In the genomic region with DNA sequence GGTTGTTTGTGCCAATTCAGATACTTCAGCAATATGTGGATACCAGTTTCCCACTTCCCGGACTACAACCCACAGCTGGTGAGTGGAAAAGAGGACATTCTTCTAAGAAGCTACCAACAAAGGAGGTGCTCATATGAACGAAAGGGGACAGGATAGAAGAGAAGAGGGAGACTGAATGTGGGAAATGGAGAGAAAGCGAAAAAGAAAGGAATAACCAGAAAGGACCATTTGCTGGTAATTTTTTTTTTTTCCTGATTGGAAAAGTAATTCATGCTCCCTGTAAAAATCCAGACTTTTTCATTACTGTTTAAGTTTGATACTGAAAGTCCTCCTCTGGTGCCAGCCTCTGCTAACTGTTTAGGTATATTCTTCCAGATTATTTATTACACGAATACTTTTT, we compare ENCODE assay signal across 12 cellular contexts. TPM values are rescaled to one million over a fixed set of nuclear protein-coding genes. Genes with fewer than 3 reads are reported as not detected.
DNase-seq lines count a peak whose midpoint lies in the region; ATAC-seq and TF ChIP-seq lines count a peak whose summit lies in the region.
"Had no signal": no experiment of that assay in that cellular context is flagged by ENCODE, and none has a peak within 500 bp of the region (broad histone marks: within the 10 kb centered on the region; RNA-seq: fewer than 3 reads in every experiment).

No MANE protein-coding gene starts in this region.

- no peaks in the 10 kb centered on the region for H3K27me3 Mint-ChIP-seq in MCF 10A (ENCODE audit: insufficient read depth, unreplicated experiment)
- H3K27me3 Mint-ChIP-seq in endodermal cell (ENCODE audit: insufficient read depth) = peaks cover 45% of the 10 kb centered on the region
- H3K27me3 Mint-ChIP-seq in stimulated activated naive CD8-positive, alpha-beta T cell treated with anti-CD3 and anti-CD28 coated beads, Interleukin-15, amount 100 ng/mL, for 72 hours = peaks cover 17% of the 10 kb centered on the region

- POLR2A ChIA-PET in MCF 10A (lab: Yijun Ruan, JAX) (no interaction called here), Panc1 (lab: Charles Lee) (interaction anchor here (0.8 kb wide), 1 partner anchor 175 kb away, joined by 13 read pairs; no protein-coding TSS in a partner anchor)

- H3K4me3 Mint-ChIP-seq in MCF 10A (ENCODE audit: unreplicated experiment) (peak overlapping the region; percentile 87), endodermal cell (peak overlapping the region; percentile 77)
- peak overlapping the region; percentile 94 to 97 for H3K4me3 Mint-ChIP-seq in stimulated activated naive CD8-positive, alpha-beta T cell treated with anti-CD3 and anti-CD28 coated beads, Interleukin-15, amount 100 ng/mL, for 72 hours

- H3K27ac Mint-ChIP-seq in MCF 10A (ENCODE audit: low read depth, unreplicated experiment) = no peak overlapping the region
- H3K27ac Mint-ChIP-seq in endodermal cell = peak overlapping the region; percentile 52
- peak overlapping the region; percentile 100 for H3K27ac Mint-ChIP-seq in stimulated activated naive CD8-positive, alpha-beta T cell treated with anti-CD3 and anti-CD28 coated beads, Interleukin-15, amount 100 ng/mL, for 72 hours

- no peak for TF ChIP-seq POLR2A in breast epithelium (IDR thresholded peaks at IDR 0.05)

- H3K9me3 ChIP-seq in breast epithelium (no peaks in the 10 kb centered on the region), Panc1 (ENCODE audit: control insufficient read depth, insufficient read depth, low read depth, low read length) (no peaks in the 10 kb centered on the region), endodermal cell (ENCODE audit: control insufficient read depth, low read length) (no peaks in the 10 kb centered on the region)
- H3K9me3 ChIP-seq: BE2C had no signal

- H3K36me3 ChIP-seq in breast epithelium (no peaks in the 10 kb centered on the region), Panc1 (ENCODE audit: control insufficient read depth, insufficient read depth, low read length) (peaks cover 2% of the 10 kb centered on the region; the same call in 1 of the 2 replicates), endodermal cell (ENCODE audit: control insufficient read depth, insufficient read depth, low read length) (no peaks in the 10 kb centered on the region)
- H3K36me3 ChIP-seq: BE2C had no signal

- CTCF ChIA-PET in MCF 10A (lab: Yijun Ruan, JAX) (interaction anchor here (0.7 to 7.2 kb wide), 5 partner anchors 11 to 66 kb away, joined by 3 to 59 read pairs (median 4); no protein-coding TSS in a partner anchor), Panc1 (lab: Charles Lee) (no interaction called here)

- peaks cover 23% of the 10 kb centered on the region for H3K4me1 Mint-ChIP-seq in MCF 10A (ENCODE audit: insufficient read depth, unreplicated experiment)
- H3K4me1 Mint-ChIP-seq in endodermal cell = peaks cover 26% of the 10 kb centered on the region
- H3K4me1 Mint-ChIP-seq in stimulated activated naive CD8-positive, alpha-beta T cell treated with anti-CD3 and anti-CD28 coated beads, Interleukin-15, amount 100 ng/mL, for 72 hours = peaks cover 46% of the 10 kb centered on the region

- H3K4me3 ChIP-seq in breast epithelium (no peak overlapping the region), Panc1 (ENCODE audit: low read depth in 2 of 2, low read length in 2 of 2) (peak overlapping the region in 1 of 2 experiments; percentile 98; a peak in 2 of 4 replicates), endodermal cell (ENCODE audit: low read length) (no peak overlapping the region)

- H3K4me1 ChIP-seq in breast epithelium = no peaks in the 10 kb centered on the region
- H3K4me1 ChIP-seq in Panc1 (ENCODE audit: control insufficient read depth, insufficient read depth, low read length) = peaks cover 10% of the 10 kb centered on the region
- H3K4me1 ChIP-seq in endodermal cell (ENCODE audit: control insufficient read depth, insufficient read depth, low read length) = no peaks in the 10 kb centered on the region
- H3K4me1 ChIP-seq: BE2C had no signal

- TF ChIP-seq CTCF in MCF 10A (IDR thresholded peaks at IDR 0.05; ENCODE audit: unreplicated experiment) = no peak
- TF ChIP-seq CTCF in breast epithelium (IDR thresholded peaks at IDR 0.05) = no peak
- TF ChIP-seq CTCF in Panc1 (IDR thresholded peaks at IDR 0.05) = no peak
- TF ChIP-seq CTCF in endodermal cell (conservative IDR thresholded peaks at IDR 0.05) = no peak

- DNase-seq in MCF 10A (ENCODE audit: unreplicated experiment) (no peak), breast epithelium (ENCODE audit: low spot score in 2 of 2) (no peak), Panc1 (ENCODE audit: low read depth, low spot score) (no peak), endodermal cell (no peak), GM19238 (ENCODE audit: insufficient read length, low spot score) (no peak), Kasumi-1 (lab: John Stamatoyannopoulos, UW) (no peak)
- no peak for DNase-seq in stimulated activated naive CD8-positive, alpha-beta T cell treated with anti-CD3 and anti-CD28 coated beads, Interleukin-15, amount 100 ng/mL, for 72 hours
- DNase-seq: activated CD8-positive, alpha-beta memory T cell treated with anti-CD3 and anti-CD28 coated beads for 24 hours; aorta; BE2C had no signal

- in situ Hi-C loops in Panc1 (cut with HindIII; ENCODE audit: low pct_unique_long_range_greater_than_20kb, low sequenced_read_pairs) = no loop called here

- H3K27me3 ChIP-seq in breast epithelium (no peaks in the 10 kb centered on the region), Panc1 (ENCODE audit: control insufficient read depth, insufficient read depth, low read length) (no peaks in the 10 kb centered on the region), endodermal cell (ENCODE audit: control insufficient read depth, insufficient read depth, low read length, poor library complexity, severe bottlenecking) (no peaks in the 10 kb centered on the region)
- H3K27me3 ChIP-seq: BE2C had no signal

- H3K9ac ChIP-seq in endodermal cell (ENCODE audit: extremely low read depth, low read length, poor library complexity, severe bottlenecking) = no peak overlapping the region

- no peak for ATAC-seq in Panc1
- ATAC-seq in stimulated activated naive CD8-positive, alpha-beta T cell treated with anti-CD3 and anti-CD28 coated beads, Interleukin-15, amount 100 ng/mL, for 72 hours = no peak
- no peak for ATAC-seq in GM21529 (IDR thresholded peaks at IDR 0.05; ENCODE audit: unreplicated experiment)

- H3K9me3 Mint-ChIP-seq in MCF 10A (ENCODE audit: unreplicated experiment) (no peaks in the 10 kb centered on the region), endodermal cell (no peaks in the 10 kb centered on the region)
- H3K9me3 Mint-ChIP-seq in stimulated activated naive CD8-positive, alpha-beta T cell treated with anti-CD3 and anti-CD28 coated beads, Interleukin-15, amount 100 ng/mL, for 72 hours = no peaks in the 10 kb centered on the region

- 92 to 99% methylated on average over 2 to 4 of the region's 4 CpGs for WGBS in endodermal cell (ENCODE audit: insufficient coverage in 1 of 2, insufficient read length in 1 of 2), 2 experiments

- BruUV-seq in MCF 10A (replicated peaks; lab: Mats Ljungman, UMichigan) (TSS peak; percentile 71), Panc1 (replicated peaks; lab: Mats Ljungman, UMichigan) (TSS peak; percentile 98)

- no peak overlapping the region for H3K27ac ChIP-seq in breast epithelium
- H3K27ac ChIP-seq in Panc1 (ENCODE audit: low read length) = peak overlapping the region; percentile 92; the same call in 1 of the 2 replicates
- no peak overlapping the region for H3K27ac ChIP-seq in endodermal cell (ENCODE audit: low read depth, low read length)

- intact Hi-C loops in MCF 10A (cut with micrococcal nuclease) (loop anchor here (5.0 kb wide), 1 partner anchor 381 kb away; the partner anchor contains the start of genes NUSAP1 and OIP5), breast epithelium (cut with DNase I; ENCODE audit: low total_unique reads) (no loop called here), Panc1 (cut with micrococcal nuclease; ENCODE audit: unreplicated experiment) (no loop called here)

- H3K36me3 Mint-ChIP-seq in MCF 10A (ENCODE audit: insufficient read depth, unreplicated experiment) = peaks cover 19% of the 10 kb centered on the region
- H3K36me3 Mint-ChIP-seq in endodermal cell (ENCODE audit: low read depth) = peaks cover 2% of the 10 kb centered on the region

RNA-seq across cellular contexts. Expression of gene CHAC1, which starts 1.5 kb away (rescaled TPM):
- total RNA-seq in MCF 10A (2022) (35.5 and 49.4 TPM in 2 replicates), breast epithelium (10 to 100 TPM in 1 of 3 donors, 1 to 10 TPM in 1, under 1 TPM in 1; 0.32 to 11.9 (median 2.9) TPM), Panc1 (2021; ENCODE audit: unreplicated experiment) (15.5 TPM), endodermal cell (1 to 10 TPM; 6.8 to 9.0 TPM)
- polyA plus RNA-seq in Panc1 (2012; ENCODE audit: insufficient read length) = 55.8 TPM
- 28.5 TPM for polyA plus RNA-seq in endodermal cell (2013, experiment 1 of 2)
- 11.2 TPM for polyA plus RNA-seq in endodermal cell (2013, experiment 2 of 2)

RNA-seq across cellular contexts. Expression of gene DLL4, which starts 22.6 kb away (rescaled TPM):
- total RNA-seq in MCF 10A (2022) (0.10 TPM in 1 of 2 replicates, not detected in the other), breast epithelium (10 to 100 TPM in 1 of 3 donors, 1 to 10 TPM in 2; 3.5 to 10.5 (median 5.0) TPM), Panc1 (2021; ENCODE audit: unreplicated experiment) (0.31 TPM), endodermal cell (under 1 TPM; 0.20 to 0.64 TPM)
- polyA plus RNA-seq in Panc1 (2012; ENCODE audit: insufficient read length) = 0.29 TPM
- 0.64 TPM for polyA plus RNA-seq in endodermal cell (2013, experiment 1 of 2)
- 0.66 TPM for polyA plus RNA-seq in endodermal cell (2013, experiment 2 of 2)
- total RNA-seq: T-helper 2 cell treated with Interferon-gamma antibody and Interleukin-4, amounts not matched to agents 100 ng/mL and 5 ng/mL, for 36 hours had no signal

RNA-seq across cellular contexts. Expression of gene VPS18, which starts 57.5 kb away (rescaled TPM):
- 13.2 and 18.5 TPM in 2 replicates for total RNA-seq in MCF 10A (2022)
- 10 to 100 TPM; 23.2 to 25.0 (median 23.9) TPM for total RNA-seq in breast epithelium
- 46.7 TPM for total RNA-seq in Panc1 (2021; ENCODE audit: unreplicated experiment)
- 43.1 TPM for polyA plus RNA-seq in Panc1 (2012; ENCODE audit: insufficient read length)
- 10 to 100 TPM; 26.6 to 29.0 TPM for total RNA-seq in endodermal cell
- 14.6 TPM for polyA plus RNA-seq in endodermal cell (2013, experiment 1 of 2)
- 13.9 TPM for polyA plus RNA-seq in endodermal cell (2013, experiment 2 of 2)
